ENCODE assay signal across 19 cellular contexts in genomic region chr18:24000613-24001490, GRCh38. TPM values are rescaled to one million over a fixed set of nuclear protein-coding genes. Genes with fewer than 3 reads are reported as not detected.
DNase-seq lines count a peak whose midpoint lies in the region; ATAC-seq, FAIRE-seq and TF ChIP-seq lines count a peak whose summit lies in the region.
"Had no signal": no experiment of that assay in that cellular context is flagged by ENCODE, and none has a peak within 500 bp of the region (broad histone marks: within the 10 kb centered on the region; RNA-seq: fewer than 3 reads in every experiment).

No MANE protein-coding gene starts in this region.

- peak overlapping the region; percentile 26 for H3K4me3 Mint-ChIP-seq in activated T-cell treated with anti-CD3 and anti-CD28 coated beads, Interleukin-2, amount 50 U/mL, for 24 hours
- peak overlapping the region; percentile 27 for H3K4me3 Mint-ChIP-seq in astrocyte (ENCODE audit: unreplicated experiment)
- H3K4me3 Mint-ChIP-seq: WTC11 had no signal

- H3K4me2 ChIP-seq in astrocyte (ENCODE audit: low read length) = no peak overlapping the region
- H3K4me2 ChIP-seq: A549, PC-9 had no signal

- WGBS in small intestine, 3 donors = 62 to 76% (median 66%) methylated on average over 8 of the region's 8 CpGs

- FAIRE-seq in astrocyte (lab: Jason Lieb, UNC) (no peak), small intestine (lab: Jason Lieb, UNC) (no peak)
- FAIRE-seq: A549, HTR-8/SVneo had no signal

- peaks cover 3% of the 10 kb centered on the region for H3K27me3 ChIP-seq in astrocyte (ENCODE audit: insufficient read depth, low read length)
- H3K27me3 ChIP-seq in small intestine (ENCODE audit: control insufficient read depth in 2 of 2, insufficient read depth in 2 of 2, low read length in 2 of 2) = no peaks in the 10 kb centered on the region
- no peaks in the 10 kb centered on the region for H3K27me3 ChIP-seq in SJCRH30

- intact Hi-C loops in left cardiac atrium (cut with DNase I) = no loop called here

- H3K79me2 ChIP-seq in astrocyte (ENCODE audit: insufficient read depth, low read length) = no peaks in the 10 kb centered on the region

- no peak for TF ChIP-seq CTCF in astrocyte (IDR thresholded peaks at IDR 0.05; ENCODE audit: insufficient read depth, low read depth, low read length)

- H3K36me3 ChIP-seq in astrocyte (ENCODE audit: insufficient read depth, low read length) (no peaks in the 10 kb centered on the region), small intestine (ENCODE audit: control insufficient read depth in 2 of 2, insufficient read depth in 2 of 2, low read length in 2 of 2) (no peaks in the 10 kb centered on the region), SJCRH30 (no peaks in the 10 kb centered on the region)
- H3K36me3 ChIP-seq: heart right ventricle had no signal

- no peaks in the 10 kb centered on the region for H3K27me3 Mint-ChIP-seq in activated T-cell treated with anti-CD3 and anti-CD28 coated beads, Interleukin-2, amount 50 U/mL, for 24 hours
- H3K27me3 Mint-ChIP-seq in astrocyte (ENCODE audit: low read depth, unreplicated experiment) = peaks cover 27% of the 10 kb centered on the region

- H3K36me3 Mint-ChIP-seq in activated T-cell treated with anti-CD3 and anti-CD28 coated beads, Interleukin-2, amount 50 U/mL, for 24 hours (ENCODE audit: low read depth) = no peaks in the 10 kb centered on the region
- H3K36me3 Mint-ChIP-seq in astrocyte (ENCODE audit: low read depth, unreplicated experiment) = no peaks in the 10 kb centered on the region
- H3K36me3 Mint-ChIP-seq: WTC11 had no signal

- no peak overlapping the region for H2AFZ ChIP-seq in astrocyte (ENCODE audit: low read depth, low read length)
- H2AFZ ChIP-seq: PC-9 had no signal

- H3K4me1 Mint-ChIP-seq in activated T-cell treated with anti-CD3 and anti-CD28 coated beads, Interleukin-2, amount 50 U/mL, for 24 hours (ENCODE audit: low read depth) = peaks cover 58% of the 10 kb centered on the region
- H3K4me1 Mint-ChIP-seq in astrocyte (ENCODE audit: low read depth, unreplicated experiment) = no peaks in the 10 kb centered on the region

- no peaks in the 10 kb centered on the region for H3K4me1 ChIP-seq in astrocyte (ENCODE audit: insufficient read depth, low read length)
- peaks cover 0 to 7% of the 10 kb centered on the region in 2 donors for H3K4me1 ChIP-seq in small intestine (ENCODE audit: control insufficient read depth in 2 of 2, insufficient read depth in 1 of 2, low read depth in 1 of 2, low read length in 1 of 2)
- H3K4me1 ChIP-seq in SJCRH30 = no peaks in the 10 kb centered on the region

- H3K9me3 ChIP-seq in astrocyte (ENCODE audit: insufficient read depth, low read depth, low read length) (no peaks in the 10 kb centered on the region), small intestine (ENCODE audit: control insufficient read depth, low read depth) (no peaks in the 10 kb centered on the region), SJCRH30 (replicated peaks) (no peaks in the 10 kb centered on the region)
- H3K9me3 ChIP-seq: A549, heart right ventricle had no signal

- H3K9ac ChIP-seq in astrocyte (ENCODE audit: low read length) = no peak overlapping the region

- no peaks in the 10 kb centered on the region for H3K9me3 Mint-ChIP-seq in activated T-cell treated with anti-CD3 and anti-CD28 coated beads, Interleukin-2, amount 50 U/mL, for 24 hours
- peaks cover 6% of the 10 kb centered on the region for H3K9me3 Mint-ChIP-seq in astrocyte (ENCODE audit: unreplicated experiment)
- H3K9me3 Mint-ChIP-seq: activated T-helper 1 cell treated with anti-CD3 and anti-CD28 coated beads, Interleukin-12 subunit alpha, Interleukin-12 subunit beta, Interleukin-2, Interleukin-4 antibody, amounts not matched to agents 30 ng/mL and 10 ng/mL and 1 ng/mL, durations not matched to agents 14 hours and 24 hours and 36 hours had no signal

- ATAC-seq in HG02759 (IDR thresholded peaks at IDR 0.05; ENCODE audit: unreplicated experiment) (peak; percentile 35), left cardiac atrium (no peak)
- ATAC-seq: A549, heart right ventricle, WTC11 had no signal

- peak overlapping the region; percentile 67 for H3K27ac Mint-ChIP-seq in activated T-cell treated with anti-CD3 and anti-CD28 coated beads, Interleukin-2, amount 50 U/mL, for 24 hours
- no peak overlapping the region for H3K27ac Mint-ChIP-seq in astrocyte (ENCODE audit: unreplicated experiment)
- H3K27ac Mint-ChIP-seq: activated T-helper 1 cell treated with anti-CD3 and anti-CD28 coated beads, Interleukin-12 subunit alpha, Interleukin-12 subunit beta, Interleukin-2, Interleukin-4 antibody, amounts not matched to agents 30 ng/mL and 10 ng/mL and 1 ng/mL, durations not matched to agents 14 hours and 24 hours and 36 hours; WTC11 had no signal

- H3K4me3 ChIP-seq in astrocyte (ENCODE audit: insufficient read depth, low read depth, low read length) (no peak overlapping the region), small intestine (ENCODE audit: low read depth in 1 of 2, low read length in 2 of 2) (no peak overlapping the region), SJCRH30 (no peak overlapping the region)
- H3K4me3 ChIP-seq: A549, heart right ventricle, PC-9 had no signal

- no peaks in the 10 kb centered on the region for H4K20me1 ChIP-seq in astrocyte (ENCODE audit: insufficient read depth, low read length)

- DNase-seq in activated T-cell treated with anti-CD3 and anti-CD28 coated beads, Interleukin-2, amount 50 U/mL, for 24 hours = no peak
- DNase-seq in activated T-cell treated with anti-CD3 and anti-CD28 coated beads, Interleukin-2, amount 50 U/mL, for 1 hour = no peak
- DNase-seq in astrocyte (ENCODE audit: low read depth) = no peak
- no peak for DNase-seq in small intestine
- no peak for DNase-seq in DMS79 (lab: John Stamatoyannopoulos, UW)
- no peak for DNase-seq in left cardiac atrium
- no peak for DNase-seq in SJCRH30
- DNase-seq: dermis blood vessel endothelial cell, EL, heart right ventricle, kidney glomerular epithelial cell, NCI-H2081 treated with DMSO at 0.1 percent for 48 hours, NCI-H524 treated with DMSO at 0.1 percent for 48 hours, PC-9 had no signal

- H3K27ac ChIP-seq in astrocyte (ENCODE audit: low read depth, low read length) (no peak overlapping the region), small intestine (ENCODE audit: low read depth in 1 of 2, low read length in 1 of 2) (peak overlapping the region; percentile 45 to 80), SJCRH30 (no peak overlapping the region)
- H3K27ac ChIP-seq: A549, PC-9 had no signal

RNA-seq across cellular contexts. Expression of gene TTC39C, which starts 13.7 kb away (rescaled TPM):
- total RNA-seq in astrocyte (10.4 and 12.8 TPM in 2 replicates), left cardiac atrium (1 to 10 TPM; 7.6 to 8.9 TPM)
- polyA plus RNA-seq in small intestine = 10 to 100 TPM in 1 of 3 donors, 1 to 10 TPM in 2; 4.9 to 10.3 (median 6.9) TPM
- total RNA-seq in SJCRH30 (2014; rRNA removed; shearing (Covaris generic)) = 12.6 and 13.7 TPM in 2 replicates

Comparison
In these comparisons a context has a peak if more than half of its experiments do, and no peak if none do; other contexts are left out.
1. H3K27ac ChIP-seq: peak in small intestine (2 of 2); none in astrocyte (single experiment) and SJCRH30 (single experiment).